10 cellular contexts compared by ENCODE assay signal in genomic region chr7:50781894-50782293, GRCh38. TPM values are rescaled to one million over a fixed set of nuclear protein-coding genes. Genes with fewer than 3 reads are reported as not detected.
DNase-seq lines count a peak whose midpoint lies in the region; ATAC-seq and TF ChIP-seq lines count a peak whose summit lies in the region.
"Had no signal": no experiment of that assay in that cellular context is flagged by ENCODE, and none has a peak within 500 bp of the region (broad histone marks: within the 10 kb centered on the region; RNA-seq: fewer than 3 reads in every experiment).

No MANE protein-coding gene starts in this region.

- H3K9ac ChIP-seq in BLaER1 treated with 17β-estradiol and CSF1 and Interleukin-3, amounts not matched to agents 10 nM and 100 nM = peak overlapping the region in 10 of 11 experiments; percentile 18 to 74 (median 60); a peak in 12 of 22 replicates

- H3K27me3 ChIP-seq in BLaER1 treated with 17β-estradiol and CSF1 and Interleukin-3, amounts not matched to agents 10 nM and 100 nM = peaks cover 0 to 5% (median 0%) of the 10 kb centered on the region in 11 experiments; a peak in 5 of 22 replicates
- no peaks in the 10 kb centered on the region for H3K27me3 ChIP-seq in effector memory CD4-positive, alpha-beta T cell (replicated peaks; ENCODE audit: control insufficient read depth, insufficient read depth, low read length, poor library complexity, severe bottlenecking)
- H3K27me3 ChIP-seq in neuron (ENCODE audit: insufficient read depth, low read length) = no peaks in the 10 kb centered on the region

- H3K9me3 ChIP-seq in BLaER1 treated with 17β-estradiol and CSF1 and Interleukin-3, amounts not matched to agents 10 nM and 100 nM (replicated peaks in 1 of 11) = peaks cover 5 to 39% (median 17%) of the 10 kb centered on the region in 11 experiments; a peak in 20 of 22 replicates
- no peaks in the 10 kb centered on the region for H3K9me3 ChIP-seq in effector memory CD4-positive, alpha-beta T cell (ENCODE audit: control insufficient read depth, low read length)
- H3K9me3 ChIP-seq in neuron (ENCODE audit: low read length) = no peaks in the 10 kb centered on the region

- H3K4me2 ChIP-seq in BLaER1 treated with 17β-estradiol and CSF1 and Interleukin-3, amounts not matched to agents 10 nM and 100 nM = peak overlapping the region; percentile 78 to 91 (median 87)

- peak overlapping the region; percentile 56 to 75 (median 66) for H3K4me3 ChIP-seq in BLaER1 treated with 17β-estradiol and CSF1 and Interleukin-3, amounts not matched to agents 10 nM and 100 nM
- H3K4me3 ChIP-seq in LNCaP clone FGC (ENCODE audit: low read depth, low read length) (peak overlapping the region; percentile 39), neuron (ENCODE audit: low read length) (peak overlapping the region; percentile 55)
- peak overlapping the region; percentile 32 for H3K4me3 ChIP-seq in effector memory CD4-positive, alpha-beta T cell (ENCODE audit: insufficient read depth, low read depth, low read length, poor library complexity, severe bottlenecking)

- TF ChIP-seq CTCF in LNCaP clone FGC (IDR thresholded peaks at IDR 0.05; ENCODE audit: control insufficient read depth, extremely low read depth, insufficient read depth) = no peak

- H3K4me1 ChIP-seq in BLaER1 treated with 17β-estradiol and CSF1 and Interleukin-3, amounts not matched to agents 10 nM and 100 nM = peaks cover 15 to 49% (median 38%) of the 10 kb centered on the region in 10 experiments
- H3K4me1 ChIP-seq in effector memory CD4-positive, alpha-beta T cell (ENCODE audit: control insufficient read depth, insufficient read depth, low read length, poor library complexity, severe bottlenecking) = peaks cover 3% of the 10 kb centered on the region
- peaks cover 17% of the 10 kb centered on the region for H3K4me1 ChIP-seq in neuron (ENCODE audit: insufficient read depth, low read length)

- peaks cover 80 to 97% (median 92%) of the 10 kb centered on the region in 11 experiments for H4K20me1 ChIP-seq in BLaER1 treated with 17β-estradiol and CSF1 and Interleukin-3, amounts not matched to agents 10 nM and 100 nM

- no peak overlapping the region for H2AFZ ChIP-seq in neuron (ENCODE audit: low read depth, low read length)

- DNase-seq in LNCaP clone FGC (ENCODE audit: low read depth) = no peak
- no peak for DNase-seq in effector memory CD4-positive, alpha-beta T cell
- no peak for DNase-seq in NCI-H82 treated with DMSO at 0.1 percent for 48 hours (lab: John Stamatoyannopoulos, UW; ENCODE audit: unreplicated experiment)
- DNase-seq in sciatic nerve (ENCODE audit: low spot score) = no peak
- DNase-seq in GOT3 (lab: John Stamatoyannopoulos, UW) = no peak
- DNase-seq: DND-41; stimulated activated naive CD4-positive, alpha-beta T cell treated with Interleukin-2 at 50 U/mL for 16 hours had no signal

- intact Hi-C loops in sciatic nerve (cut with DNase I) = no loop called here

- peak overlapping the region in 1 of 11 experiments; percentile 44; a peak in 2 of 22 replicates for H3K27ac ChIP-seq in BLaER1 treated with 17β-estradiol and CSF1 and Interleukin-3, amounts not matched to agents 10 nM and 100 nM
- no peak overlapping the region for H3K27ac ChIP-seq in effector memory CD4-positive, alpha-beta T cell (ENCODE audit: insufficient read depth, low read length, poor library complexity, severe bottlenecking)

- no peak for ATAC-seq in HG03108 (IDR thresholded peaks at IDR 0.05; ENCODE audit: unreplicated experiment)
- no peak for ATAC-seq in sciatic nerve

- peaks cover 6 to 49% (median 32%) of the 10 kb centered on the region in 11 experiments; a peak in 21 of 22 replicates for H3K36me3 ChIP-seq in BLaER1 treated with 17β-estradiol and CSF1 and Interleukin-3, amounts not matched to agents 10 nM and 100 nM
- H3K36me3 ChIP-seq in effector memory CD4-positive, alpha-beta T cell (ENCODE audit: control insufficient read depth, insufficient read depth, low read length) = no peaks in the 10 kb centered on the region
- no peaks in the 10 kb centered on the region for H3K36me3 ChIP-seq in neuron (ENCODE audit: insufficient read depth, low read length)

RNA-seq across cellular contexts. Expression of gene GRB10, which starts 0.8 kb away (rescaled TPM):
- 57.1 TPM for total RNA-seq in sciatic nerve
